In genomic region chr6:43992126-43992663, GRCh38 we compare ENCODE assay signal across 18 cellular contexts.
"Had no signal": no experiment of that assay in that cellular context is flagged by ENCODE, and none has a peak within 500 bp of the region (broad histone marks: within the 10 kb centered on the region; RNA-seq: fewer than 3 reads in every experiment).

No MANE protein-coding gene starts in this region.

- H3K36me3 ChIP-seq: breast epithelium, colonic mucosa, esophagus squamous epithelium, neural progenitor cell, pancreas, spleen had no signal

- H3K4me1 ChIP-seq: neural progenitor cell, spleen had no signal

- ATAC-seq: SK-N-SH treated with all-trans-retinoic acid at 6 μM for 48 hours had no signal

- H3K4me2 ChIP-seq: neural progenitor cell had no signal

- H3K4me3 ChIP-seq: breast epithelium, colonic mucosa, esophagus squamous epithelium, neural progenitor cell, pancreas, spleen had no signal

- H2AFZ ChIP-seq: neural progenitor cell had no signal

- H3K27ac Mint-ChIP-seq: activated B cell treated with CpG ODN at 0.5 μM for 24 hours; activated T-cell treated with anti-CD3 and anti-CD28 coated beads, Interleukin-2, amount 50 U/mL, for 24 hours; neural progenitor cell; T-helper 1 cell treated with Interleukin-12 subunit alpha and Interleukin-12 subunit beta and Interleukin-4 antibody, amounts not matched to agents 30 μg/mL and 1 μg/mL, for 36 hours; type B pancreatic cell had no signal

- H3K27me3 ChIP-seq: breast epithelium, colonic mucosa, neural progenitor cell, pancreas had no signal

- DNase-seq: activated B cell treated with CpG ODN at 0.5 μM for 24 hours; activated CD4-positive, alpha-beta T cell treated with anti-CD3 and anti-CD28 coated beads, Interleukin-2, amount 50 U/mL, for 1 hour; activated effector memory CD4-positive, alpha-beta T cell treated with anti-CD3 and anti-CD28 coated beads, Interleukin-2, amount 50 U/mL, for 16 hours; activated T-cell treated with anti-CD3 and anti-CD28 coated beads, Interleukin-2, amount 50 U/mL, for 24 hours; colonic mucosa; esophagus squamous epithelium; foreskin fibroblast; retina; spleen; stimulated activated CD4-positive, alpha-beta T cell treated with anti-CD3 and anti-CD28 coated beads, Interleukin-1b, Interleukin-23, amount 100 ng/mL, for 48 hours; stimulated activated naive CD4-positive, alpha-beta T cell had no signal

- H3K27ac ChIP-seq: colonic mucosa, esophagus squamous epithelium, neural progenitor cell, spleen had no signal

- H3K4me3 Mint-ChIP-seq: activated B cell treated with CpG ODN at 0.5 μM for 24 hours; activated T-cell treated with anti-CD3 and anti-CD28 coated beads, Interleukin-2, amount 50 U/mL, for 24 hours; neural progenitor cell; T-helper 1 cell treated with Interleukin-12 subunit alpha and Interleukin-12 subunit beta and Interleukin-4 antibody, amounts not matched to agents 30 μg/mL and 1 μg/mL, for 36 hours; type B pancreatic cell had no signal

- H3K9me3 ChIP-seq: breast epithelium, colonic mucosa, esophagus squamous epithelium, pancreas, spleen had no signal

- H3K9ac ChIP-seq: neural progenitor cell had no signal

- H3K9me3 Mint-ChIP-seq: activated B cell treated with CpG ODN at 0.5 μM for 24 hours; activated naive CD4-positive, alpha-beta T cell treated with anti-CD3 and anti-CD28 coated beads, Interleukin-2, amount 50 U/mL, for 72 hours; activated T-cell treated with anti-CD3 and anti-CD28 coated beads, Interleukin-2, amount 50 U/mL, for 24 hours; neural progenitor cell; T-helper 1 cell treated with Interleukin-12 subunit alpha and Interleukin-12 subunit beta and Interleukin-4 antibody, amounts not matched to agents 30 μg/mL and 1 μg/mL, for 36 hours; type B pancreatic cell had no signal

- H3K36me3 Mint-ChIP-seq: activated naive CD4-positive, alpha-beta T cell treated with anti-CD3 and anti-CD28 coated beads, Interleukin-2, amount 50 U/mL, for 72 hours; neural progenitor cell; type B pancreatic cell had no signal
